15 cellular contexts compared by ENCODE assay signal in the genomic region with DNA sequence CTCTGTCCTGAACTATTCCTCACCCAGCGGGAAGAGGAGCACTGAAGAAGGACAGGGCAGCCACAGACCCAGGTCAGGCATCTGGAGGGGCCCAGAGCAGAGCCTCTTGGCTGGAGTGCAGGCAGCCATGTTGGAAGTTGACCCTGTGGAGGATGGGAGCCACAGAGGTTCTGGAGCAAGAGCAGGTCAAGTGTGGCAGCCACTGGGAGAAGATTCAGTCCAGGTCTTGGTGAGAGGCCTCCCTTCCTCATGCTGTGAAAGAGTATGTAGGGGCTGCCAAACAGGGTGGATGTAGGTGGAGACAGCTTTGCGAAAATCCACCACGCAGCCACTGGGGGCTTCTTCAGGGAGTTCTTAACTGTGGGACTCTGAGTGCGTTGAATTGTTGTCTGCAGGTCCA. TPM values are rescaled to one million over a fixed set of nuclear protein-coding genes. Genes with fewer than 3 reads are reported as not detected.
DNase-seq lines count a peak whose midpoint lies in the region; ATAC-seq, FAIRE-seq and TF ChIP-seq lines count a peak whose summit lies in the region.
"Had no signal": no experiment of that assay in that cellular context is flagged by ENCODE, and none has a peak within 500 bp of the region (broad histone marks: within the 10 kb centered on the region; RNA-seq: fewer than 3 reads in every experiment).

No MANE protein-coding gene starts in this region.

- no peak overlapping the region for H2BK5ac ChIP-seq in H1 (ENCODE audit: low read depth, low read length)

- no peak for FAIRE-seq in H1 (lab: Jason Lieb, UNC)
- FAIRE-seq: colon had no signal

- H4K5ac ChIP-seq in H1 (ENCODE audit: insufficient read length, low read depth, low read length), result no peak overlapping the region

- H3K9me3 ChIP-seq in H1 (ENCODE audit: insufficient read depth in 2 of 2, low read depth in 1 of 2, low read length in 1 of 2), result no peaks in the 10 kb centered on the region
- no peaks in the 10 kb centered on the region for H3K9me3 ChIP-seq in esophagus squamous epithelium

- H3K14ac ChIP-seq in H1 (ENCODE audit: insufficient read length), result no peak overlapping the region

- H3K79me1 ChIP-seq in H1 (ENCODE audit: low read depth, low read length), result no peaks in the 10 kb centered on the region

- H3K4me2 ChIP-seq in H1 (ENCODE audit: insufficient read depth in 1 of 2, low read depth in 2 of 2, low read length in 2 of 2), result no peak overlapping the region

- no peak overlapping the region for H2BK20ac ChIP-seq in H1 (ENCODE audit: low read length)

- TF ChIP-seq EP300 in H1 (IDR thresholded peaks at IDR 0.05; ENCODE audit: borderline replicate concordance in 1 of 2, low read depth in 2 of 2, low read length in 2 of 2), result no peak

- TF ChIP-seq POLR2A in H1 (IDR thresholded peaks at IDR 0.05; ENCODE audit: control extremely low read depth in 1 of 2, low read depth in 2 of 2, low read length in 2 of 2) (no peak), esophagus squamous epithelium (IDR thresholded peaks at IDR 0.05) (no peak)

- peaks cover 0 to 18% (median 12%) of the 10 kb centered on the region in 4 experiments; a peak in 6 of 7 replicates for H3K4me1 ChIP-seq in H1 (replicated peaks in 1 of 4; ENCODE audit: control insufficient read depth in 3 of 4, insufficient read depth in 4 of 4, low read length in 3 of 4)
- peaks cover 5 to 30% (median 5%) of the 10 kb centered on the region in 3 donors for H3K4me1 ChIP-seq in esophagus squamous epithelium
- H3K4me1 ChIP-seq: foreskin keratinocyte had no signal

- no peak overlapping the region for H3K23ac ChIP-seq in H1 (ENCODE audit: insufficient read length)

- H3K27ac ChIP-seq in H1 (ENCODE audit: low read depth, low read length), result no peak overlapping the region
- peak overlapping the region in 1 of 4 donors; percentile 74 for H3K27ac ChIP-seq in esophagus squamous epithelium
- H3K27ac ChIP-seq: foreskin keratinocyte had no signal

- TF ChIP-seq CTCF in GM12864 (IDR thresholded peaks at IDR 0.05; ENCODE audit: low read depth, low read length, missing control alignments), result no peak
- no peak for TF ChIP-seq CTCF in H1 (IDR thresholded peaks at IDR 0.05; ENCODE audit: control extremely low read depth in 1 of 3, insufficient read depth in 1 of 3, low read depth in 1 of 3, low read length in 3 of 3)
- TF ChIP-seq CTCF in esophagus squamous epithelium (IDR thresholded peaks at IDR 0.05), result no peak

- no peaks in the 10 kb centered on the region for H3K79me2 ChIP-seq in H1 (ENCODE audit: control insufficient read depth in 1 of 2, insufficient read depth in 2 of 2, low read length in 2 of 2)

- peak; percentile 4 for ATAC-seq in GM21367 (IDR thresholded peaks at IDR 0.05; ENCODE audit: unreplicated experiment)
- peak; percentile 3 for ATAC-seq in HG03571 (IDR thresholded peaks at IDR 0.05; ENCODE audit: unreplicated experiment)
- ATAC-seq in GM21737 (IDR thresholded peaks at IDR 0.05; ENCODE audit: unreplicated experiment), result no peak
- ATAC-seq: foreskin keratinocyte, left cardiac atrium had no signal

- DNase-seq in GM12864 (ENCODE audit: low read depth) (no peak), H1 (ENCODE audit: low read depth in 1 of 2, low spot score in 2 of 2) (no peak), DMS 273 (lab: John Stamatoyannopoulos, UW; ENCODE audit: unreplicated experiment) (no peak), HT-29 (ENCODE audit: low spot score) (no peak), esophagus squamous epithelium (lab: John Stamatoyannopoulos, UW) (no peak)
- DNase-seq: EL, foreskin keratinocyte, left cardiac atrium, NCI-H526 treated with DMSO at 0.1 percent for 48 hours had no signal

- H2AK5ac ChIP-seq in H1 (ENCODE audit: low read depth, low read length), result no peak overlapping the region

- no peak overlapping the region for H2BK120ac ChIP-seq in H1 (replicated peaks; ENCODE audit: low read depth, low read length)

- H3K23me2 ChIP-seq in H1 (ENCODE audit: low read depth, low read length), result no peaks in the 10 kb centered on the region

- no peak overlapping the region for H4K91ac ChIP-seq in H1 (replicated peaks; ENCODE audit: insufficient read length, low read length)

- no peak overlapping the region for H3K18ac ChIP-seq in H1 (ENCODE audit: extremely low read depth, low read length)

- no peak for TF ChIP-seq RAD21 in H1 (IDR thresholded peaks at IDR 0.05 in 1 of 2, conservative IDR thresholded peaks at IDR 0.05 in 1 of 2; ENCODE audit: low read depth in 2 of 2, low read length in 2 of 2)

- H3K4me3 ChIP-seq in GM12864 (ENCODE audit: low read depth, low read length) (peak overlapping the region; percentile 75), H1 (ENCODE audit: extremely low read depth in 1 of 4, insufficient read depth in 2 of 4, low read depth in 3 of 4, low read length in 4 of 4) (no peak overlapping the region), esophagus squamous epithelium (peak overlapping the region in 1 of 4 donors; percentile 53)

- H3K4ac ChIP-seq in H1 (replicated peaks; ENCODE audit: insufficient read length, low read depth, low read length), result no peak overlapping the region

- WGBS in H1 (ENCODE audit: extremely low coverage in 1 of 2, insufficient coverage in 1 of 2, insufficient read length in 1 of 2, insufficient replicate concordance in 2 of 2, low coverage in 1 of 2, low lambda C conversion rate in 2 of 2, missing lambda C conversion rate in 1 of 2), 2 experiments, result 96% methylated on average over 4 of the region's 4 CpGs; no CpG with 5 or more reads in 1 of the 2 experiments
- WGBS in esophagus squamous epithelium, 2 donors, result 90 to 91% methylated on average over 3 to 4 of the region's 4 CpGs

- H3K9ac ChIP-seq in H1 (replicated peaks in 1 of 4; ENCODE audit: extremely low read depth in 1 of 4, low read depth in 3 of 4, low read length in 3 of 4), result no peak overlapping the region

- peak overlapping the region; percentile 41 for H2AFZ ChIP-seq in H1 (ENCODE audit: low read length)

- H3K27me3 ChIP-seq in H1 (replicated peaks in 1 of 4; ENCODE audit: control insufficient read depth in 3 of 4, extremely low read depth in 1 of 4, insufficient read depth in 3 of 4, low read length in 3 of 4) (no peaks in the 10 kb centered on the region), esophagus squamous epithelium (peaks cover 0 to 5% (median 0%) of the 10 kb centered on the region in 4 donors)

- H4K8ac ChIP-seq in H1 (ENCODE audit: extremely low read depth, insufficient read depth, low read length), result peak overlapping the region; percentile 15; the same call in 1 of the 2 replicates

- no peak overlapping the region for H2BK12ac ChIP-seq in H1 (ENCODE audit: low read depth, low read length)

- POLR2A ChIA-PET in H1 (lab: Charles Lee; ENCODE audit: partially characterized antibody), result interaction anchor here (0.8 kb wide), 1 partner anchor 9 kb away, joined by 3 read pairs; no protein-coding TSS in a partner anchor

- CTCF ChIA-PET in H1 (lab: Charles Lee; ENCODE audit: partially characterized antibody), result interaction anchor here (0.9 to 11.4 kb wide), 11 partner anchors 14 to 93 kb away, joined by 3 to 164 read pairs (median 6); partner anchors contain the start of genes CSHL1, GH1 and GH2

- no peaks in the 10 kb centered on the region for H4K20me1 ChIP-seq in H1 (replicated peaks in 1 of 2; ENCODE audit: control insufficient read depth in 1 of 2, insufficient read depth in 2 of 2, low read length in 2 of 2)

- intact Hi-C loops in esophagus squamous epithelium (cut with DNase I), result no loop called here

- peak overlapping the region; percentile 95; the same call in 1 of the 2 replicates for H2BK15ac ChIP-seq in H1 (ENCODE audit: low read length)

- H3K36me3 ChIP-seq in H1 (ENCODE audit: control insufficient read depth in 2 of 4, insufficient read depth in 4 of 4, low read length in 3 of 4), result no peaks in the 10 kb centered on the region
- H3K36me3 ChIP-seq in esophagus squamous epithelium, result no peaks in the 10 kb centered on the region

- H3K56ac ChIP-seq in H1 (replicated peaks; ENCODE audit: insufficient read length, low read depth, low read length), result no peak overlapping the region

RNA-seq across cellular contexts. Expression of gene CD79B, which starts 0.6 kb away (rescaled TPM):
- total RNA-seq in H1 (2021; fragmentation: NEBNext Ultra II Directional; extraction: Animal tissue kit (Norgen Biotek cat#: 25700)), result 1.5 and 2.2 TPM in 2 replicates
- polyA plus RNA-seq in H1 (2011; rRNA removed), result 3.9 and 4.4 TPM in 2 replicates
- 4.7 TPM for polyA plus RNA-seq in H1 (2011; cell fraction: cytosol; rRNA removed)
- 5.5 TPM for polyA plus RNA-seq in H1 (2011; cell fraction: nucleus; rRNA removed)
- polyA plus RNA-seq in H1 (2012, experiment 1 of 2), result 1.8 to 4.2 TPM (median 3.5 TPM) in 4 replicates
- 2.0 TPM for polyA plus RNA-seq in H1 (2012, experiment 2 of 2)
- polyA plus RNA-seq in H1 (2013, experiment 1 of 2), result 2.8 TPM
- polyA plus RNA-seq in H1 (2013, experiment 2 of 2), result 2.8 TPM
- polyA minus RNA-seq in H1 (2011; rRNA and poly(A)+ RNA removed), result 2.9 and 3.0 TPM in 2 replicates
- polyA minus RNA-seq in H1 (2011; cell fraction: cytosol; rRNA and poly(A)+ RNA removed), result not detected
- polyA minus RNA-seq in H1 (2011; cell fraction: nucleus; rRNA and poly(A)+ RNA removed), result not detected
- total RNA-seq in HT-29 (2014; rRNA removed; shearing (Covaris generic)), result not detected in 2 replicates
- total RNA-seq in esophagus squamous epithelium, result 1 to 10 TPM in 3 of 4 donors, not detected in 1; 1.1 to 2.0 (median 1.3) TPM
- total RNA-seq: foreskin keratinocyte had no signal
- polyA plus RNA-seq: foreskin keratinocyte had no signal

RNA-seq across cellular contexts. Expression of gene GH1, which starts 14.1 kb away (rescaled TPM):
- not detected in 2 replicates for total RNA-seq in H1 (2021; fragmentation: NEBNext Ultra II Directional; extraction: Animal tissue kit (Norgen Biotek cat#: 25700))
- polyA plus RNA-seq in H1 (2011; rRNA removed), result 0.36 and 0.41 TPM in 2 replicates
- polyA plus RNA-seq in H1 (2011; cell fraction: cytosol; rRNA removed), result 0.37 TPM
- 0.77 TPM for polyA plus RNA-seq in H1 (2011; cell fraction: nucleus; rRNA removed)
- 0.50 TPM in 1 of 4 replicates, not detected in the others for polyA plus RNA-seq in H1 (2012, experiment 1 of 2)
- not detected for polyA plus RNA-seq in H1 (2012, experiment 2 of 2)
- polyA plus RNA-seq in H1 (2013, experiment 1 of 2), result 0.16 TPM
- 0.26 TPM for polyA plus RNA-seq in H1 (2013, experiment 2 of 2)
- polyA minus RNA-seq in H1 (2011; rRNA and poly(A)+ RNA removed), result 0.56 TPM in 1 of 2 replicates, not detected in the other
- polyA minus RNA-seq in H1 (2011; cell fraction: cytosol; rRNA and poly(A)+ RNA removed), result not detected
- polyA minus RNA-seq in H1 (2011; cell fraction: nucleus; rRNA and poly(A)+ RNA removed), result not detected
- not detected in 2 replicates for total RNA-seq in HT-29 (2014; rRNA removed; shearing (Covaris generic))
- not detected for total RNA-seq in esophagus squamous epithelium
- total RNA-seq: foreskin keratinocyte; left cardiac atrium; omental fat pad; T-helper 1 cell treated with Interleukin-12 subunit alpha and Interleukin-12 subunit beta and Interleukin-4 antibody, amounts not matched to agents 30 ng/mL and 1 ng/mL, for 36 hours had no signal
- polyA plus RNA-seq: foreskin keratinocyte had no signal

RNA-seq across cellular contexts. Expression of gene CSHL1, which starts 21.7 kb away (rescaled TPM):
- not detected in 2 replicates for total RNA-seq in H1 (2021; fragmentation: NEBNext Ultra II Directional; extraction: Animal tissue kit (Norgen Biotek cat#: 25700))
- polyA plus RNA-seq in H1 (2011; rRNA removed), result not detected in 2 replicates
- not detected for polyA plus RNA-seq in H1 (2011; cell fraction: cytosol; rRNA removed)
- polyA plus RNA-seq in H1 (2011; cell fraction: nucleus; rRNA removed), result not detected
- polyA plus RNA-seq in H1 (2012, experiment 1 of 2), result not detected in 4 replicates
- polyA plus RNA-seq in H1 (2012, experiment 2 of 2), result not detected
- 0.12 TPM for polyA plus RNA-seq in H1 (2013, experiment 1 of 2)
- polyA plus RNA-seq in H1 (2013, experiment 2 of 2), result not detected
- polyA minus RNA-seq in H1 (2011; rRNA and poly(A)+ RNA removed), result not detected in 2 replicates
- polyA minus RNA-seq in H1 (2011; cell fraction: cytosol; rRNA and poly(A)+ RNA removed), result not detected
- not detected for polyA minus RNA-seq in H1 (2011; cell fraction: nucleus; rRNA and poly(A)+ RNA removed)
- not detected in 2 replicates for total RNA-seq in HT-29 (2014; rRNA removed; shearing (Covaris generic))
- total RNA-seq in esophagus squamous epithelium, result not detected
- total RNA-seq: foreskin keratinocyte; left cardiac atrium; omental fat pad; T-helper 1 cell treated with Interleukin-12 subunit alpha and Interleukin-12 subunit beta and Interleukin-4 antibody, amounts not matched to agents 30 ng/mL and 1 ng/mL, for 36 hours had no signal
- polyA plus RNA-seq: foreskin keratinocyte had no signal

RNA-seq across cellular contexts. Expression of gene CSH1, which starts 36.3 kb away (rescaled TPM):
- total RNA-seq in H1 (2021; fragmentation: NEBNext Ultra II Directional; extraction: Animal tissue kit (Norgen Biotek cat#: 25700)), result not detected in 2 replicates
- polyA plus RNA-seq in H1 (2011; rRNA removed), result 0.12 and 0.16 TPM in 2 replicates
- polyA plus RNA-seq in H1 (2011; cell fraction: cytosol; rRNA removed), result 0.17 TPM
- 0.17 TPM for polyA plus RNA-seq in H1 (2011; cell fraction: nucleus; rRNA removed)
- polyA plus RNA-seq in H1 (2012, experiment 1 of 2), result not detected in 4 replicates
- not detected for polyA plus RNA-seq in H1 (2012, experiment 2 of 2)
- polyA plus RNA-seq in H1 (2013, experiment 1 of 2), result 0.24 TPM
- 0.55 TPM for polyA plus RNA-seq in H1 (2013, experiment 2 of 2)
- polyA minus RNA-seq in H1 (2011; rRNA and poly(A)+ RNA removed), result not detected in 2 replicates
- polyA minus RNA-seq in H1 (2011; cell fraction: cytosol; rRNA and poly(A)+ RNA removed), result not detected
- not detected for polyA minus RNA-seq in H1 (2011; cell fraction: nucleus; rRNA and poly(A)+ RNA removed)
- total RNA-seq in HT-29 (2014; rRNA removed; shearing (Covaris generic)), result not detected in 2 replicates
- total RNA-seq in esophagus squamous epithelium, result not detected
- total RNA-seq: foreskin keratinocyte; left cardiac atrium; omental fat pad; T-helper 1 cell treated with Interleukin-12 subunit alpha and Interleukin-12 subunit beta and Interleukin-4 antibody, amounts not matched to agents 30 ng/mL and 1 ng/mL, for 36 hours had no signal
- polyA plus RNA-seq: foreskin keratinocyte had no signal

RNA-seq across cellular contexts. Expression of gene SCN4A, which starts 40.0 kb away (rescaled TPM):
- 6.6 and 8.5 TPM in 2 replicates for total RNA-seq in H1 (2021; fragmentation: NEBNext Ultra II Directional; extraction: Animal tissue kit (Norgen Biotek cat#: 25700))
- polyA plus RNA-seq in H1 (2011; rRNA removed), result 5.0 and 8.1 TPM in 2 replicates
- 6.5 TPM for polyA plus RNA-seq in H1 (2011; cell fraction: cytosol; rRNA removed)
- polyA plus RNA-seq in H1 (2011; cell fraction: nucleus; rRNA removed), result 22.4 TPM
- polyA plus RNA-seq in H1 (2012, experiment 1 of 2), result 4.5 to 9.2 TPM (median 9.0 TPM) in 4 replicates
- polyA plus RNA-seq in H1 (2012, experiment 2 of 2), result 5.9 TPM
- polyA plus RNA-seq in H1 (2013, experiment 1 of 2), result 4.2 TPM
- polyA plus RNA-seq in H1 (2013, experiment 2 of 2), result 3.6 TPM
- polyA minus RNA-seq in H1 (2011; rRNA and poly(A)+ RNA removed), result 27.3 and 39.8 TPM in 2 replicates
- polyA minus RNA-seq in H1 (2011; cell fraction: cytosol; rRNA and poly(A)+ RNA removed), result 18.9 TPM
- 39.2 TPM for polyA minus RNA-seq in H1 (2011; cell fraction: nucleus; rRNA and poly(A)+ RNA removed)
- not detected in 2 replicates for total RNA-seq in HT-29 (2014; rRNA removed; shearing (Covaris generic))
- under 1 TPM in 2 of 4 donors, not detected in 2; under 0.01 to 0.12 TPM for total RNA-seq in esophagus squamous epithelium
- total RNA-seq: foreskin keratinocyte had no signal
- polyA plus RNA-seq: foreskin keratinocyte had no signal
